9 cellular contexts compared by ENCODE assay signal in genomic region chr11:117172678-117173421, GRCh38. TPM values are rescaled to one million over a fixed set of nuclear protein-coding genes. Genes with fewer than 3 reads are reported as not detected.
DNase-seq lines count a peak whose midpoint lies in the region; ATAC-seq, FAIRE-seq and TF ChIP-seq lines count a peak whose summit lies in the region.
"Had no signal": no experiment of that assay in that cellular context is flagged by ENCODE, and none has a peak within 500 bp of the region (broad histone marks: within the 10 kb centered on the region; RNA-seq: fewer than 3 reads in every experiment).

No MANE protein-coding gene starts in this region.

- H3K27ac ChIP-seq in lower lobe of right lung (peak overlapping the region; percentile 0), tibial artery (peak overlapping the region; percentile 10 to 37), gastroesophageal sphincter (peak overlapping the region in 1 of 4 donors; percentile 1)

- WGBS in gastroesophageal sphincter (ENCODE audit: low coverage in 1 of 2), 2 donors, result 75% methylated on average over 13 of the region's 14 CpGs; no CpG with 5 or more reads in 1 of the 2 donors

- intact Hi-C loops in activated naive CD4-positive, alpha-beta T cell treated with anti-CD3 and anti-CD28 coated beads for 36 hours (cut with micrococcal nuclease), result no loop called here
- intact Hi-C loops in lower lobe of right lung (cut with DNase I) (no loop called here), tibial artery (cut with DNase I; ENCODE audit: low total_unique reads) (no loop called here)

- peak overlapping the region; percentile 41 for H3K27ac Mint-ChIP-seq in activated naive CD4-positive, alpha-beta T cell treated with anti-CD3 and anti-CD28 coated beads, Interleukin-2, amount 50 U/mL, for 24 hours
- H3K27ac Mint-ChIP-seq in activated naive CD4-positive, alpha-beta T cell treated with anti-CD3 and anti-CD28 coated beads for 36 hours, result no peak overlapping the region
- peak overlapping the region; percentile 57 to 83 for H3K27ac Mint-ChIP-seq in effector memory CD8-positive, alpha-beta T cell

- peaks cover 36% of the 10 kb centered on the region for H3K36me3 ChIP-seq in lower lobe of right lung
- peaks cover 20 to 32% (median 22%) of the 10 kb centered on the region in 3 donors for H3K36me3 ChIP-seq in tibial artery
- peaks cover 0 to 43% of the 10 kb centered on the region in 2 donors for H3K36me3 ChIP-seq in gastroesophageal sphincter

- no peak for TF ChIP-seq CTCF in lower lobe of right lung (IDR thresholded peaks at IDR 0.05)
- no peak for TF ChIP-seq CTCF in tibial artery (IDR thresholded peaks at IDR 0.05)
- no peak for TF ChIP-seq CTCF in D721Med (IDR thresholded peaks at IDR 0.05; ENCODE audit: insufficient read depth, missing control alignments)
- no peak for TF ChIP-seq CTCF in gastroesophageal sphincter (IDR thresholded peaks at IDR 0.05)

- TF ChIP-seq POLR2A in gastroesophageal sphincter (IDR thresholded peaks at IDR 0.05), result no peak

- TF ChIP-seq EP300 in gastroesophageal sphincter (IDR thresholded peaks at IDR 0.05), result no peak

- H3K4me3 ChIP-seq in lower lobe of right lung (no peak overlapping the region), tibial artery (no peak overlapping the region), gastroesophageal sphincter (no peak overlapping the region)

- CTCF ChIA-PET in activated naive CD4-positive, alpha-beta T cell treated with anti-CD3 and anti-CD28 coated beads for 36 hours (lab: Charles Lee), result interaction anchor here (0.5 to 1.6 kb wide), 7 partner anchors 8 to 449 kb away, joined by 3 to 8 read pairs (median 3); no protein-coding TSS in a partner anchor

- no peak for FAIRE-seq in D721Med (lab: Jason Lieb, UNC)

- H3K27me3 Mint-ChIP-seq in activated naive CD4-positive, alpha-beta T cell treated with anti-CD3 and anti-CD28 coated beads, Interleukin-2, amount 50 U/mL, for 24 hours, result no peaks in the 10 kb centered on the region
- no peaks in the 10 kb centered on the region for H3K27me3 Mint-ChIP-seq in activated naive CD4-positive, alpha-beta T cell treated with anti-CD3 and anti-CD28 coated beads for 36 hours (ENCODE audit: low read depth)
- no peaks in the 10 kb centered on the region for H3K27me3 Mint-ChIP-seq in effector memory CD8-positive, alpha-beta T cell

- H3K36me3 Mint-ChIP-seq in activated naive CD4-positive, alpha-beta T cell treated with anti-CD3 and anti-CD28 coated beads, Interleukin-2, amount 50 U/mL, for 24 hours, result no peaks in the 10 kb centered on the region
- peaks cover 5% of the 10 kb centered on the region for H3K36me3 Mint-ChIP-seq in activated naive CD4-positive, alpha-beta T cell treated with anti-CD3 and anti-CD28 coated beads for 36 hours (ENCODE audit: low read depth)
- peaks cover 33% of the 10 kb centered on the region for H3K36me3 Mint-ChIP-seq in effector memory CD8-positive, alpha-beta T cell (ENCODE audit: insufficient read depth)

- no peak for ATAC-seq in effector memory CD8-positive, alpha-beta T cell (replicated peaks)
- ATAC-seq in lower lobe of right lung (peak; percentile 46 to 48), gastroesophageal sphincter (no peak)

- no peak for DNase-seq in activated naive CD4-positive, alpha-beta T cell treated with anti-CD3 and anti-CD28 coated beads for 36 hours
- no peak for DNase-seq in effector memory CD8-positive, alpha-beta T cell
- no peak for DNase-seq in lower lobe of right lung
- no peak for DNase-seq in tibial artery
- no peak for DNase-seq in D721Med (ENCODE audit: insufficient read length, low spot score)
- DNase-seq in NCI-H2107 (lab: John Stamatoyannopoulos, UW), result no peak
- DNase-seq: NCI-H1436 had no signal

- no peaks in the 10 kb centered on the region for H3K27me3 ChIP-seq in lower lobe of right lung (ENCODE audit: low read depth)
- H3K27me3 ChIP-seq in tibial artery, result no peaks in the 10 kb centered on the region
- H3K27me3 ChIP-seq in gastroesophageal sphincter, result no peaks in the 10 kb centered on the region

- no peak overlapping the region for H3K4me3 Mint-ChIP-seq in activated naive CD4-positive, alpha-beta T cell treated with anti-CD3 and anti-CD28 coated beads, Interleukin-2, amount 50 U/mL, for 24 hours
- no peak overlapping the region for H3K4me3 Mint-ChIP-seq in activated naive CD4-positive, alpha-beta T cell treated with anti-CD3 and anti-CD28 coated beads for 36 hours
- no peak overlapping the region for H3K4me3 Mint-ChIP-seq in effector memory CD8-positive, alpha-beta T cell

- no peaks in the 10 kb centered on the region for H3K9me3 ChIP-seq in lower lobe of right lung
- no peaks in the 10 kb centered on the region for H3K9me3 ChIP-seq in tibial artery
- H3K9me3 ChIP-seq in gastroesophageal sphincter, result no peaks in the 10 kb centered on the region

- H3K9me3 Mint-ChIP-seq in activated naive CD4-positive, alpha-beta T cell treated with anti-CD3 and anti-CD28 coated beads, Interleukin-2, amount 50 U/mL, for 24 hours, result no peaks in the 10 kb centered on the region
- no peaks in the 10 kb centered on the region for H3K9me3 Mint-ChIP-seq in activated naive CD4-positive, alpha-beta T cell treated with anti-CD3 and anti-CD28 coated beads for 36 hours
- H3K9me3 Mint-ChIP-seq in effector memory CD8-positive, alpha-beta T cell, result no peaks in the 10 kb centered on the region

- peaks cover 19% of the 10 kb centered on the region for H3K4me1 ChIP-seq in lower lobe of right lung
- H3K4me1 ChIP-seq in tibial artery, result peaks cover 0 to 4% (median 3%) of the 10 kb centered on the region in 4 donors
- peaks cover 0 to 42% (median 2%) of the 10 kb centered on the region in 3 donors for H3K4me1 ChIP-seq in gastroesophageal sphincter

- peaks cover 19% of the 10 kb centered on the region for H3K4me1 Mint-ChIP-seq in activated naive CD4-positive, alpha-beta T cell treated with anti-CD3 and anti-CD28 coated beads, Interleukin-2, amount 50 U/mL, for 24 hours
- peaks cover 11% of the 10 kb centered on the region for H3K4me1 Mint-ChIP-seq in activated naive CD4-positive, alpha-beta T cell treated with anti-CD3 and anti-CD28 coated beads for 36 hours (ENCODE audit: low read depth)
- H3K4me1 Mint-ChIP-seq in effector memory CD8-positive, alpha-beta T cell (ENCODE audit: low read depth in 2 of 2), result peaks cover 2 to 6% of the 10 kb centered on the region in 2 donors

RNA-seq across cellular contexts. Expression of gene SIDT2, which starts 5.7 kb away (rescaled TPM):
- 10 to 100 TPM; 23.9 to 25.6 TPM for total RNA-seq in activated naive CD4-positive, alpha-beta T cell treated with anti-CD3 and anti-CD28 coated beads for 36 hours
- total RNA-seq in lower lobe of right lung, result 190 TPM
- total RNA-seq in gastroesophageal sphincter, result 10 to 100 TPM; 15.3 to 50.1 (median 33.6) TPM

RNA-seq across cellular contexts. Expression of gene TAGLN, which starts 26.3 kb away (rescaled TPM):
- 1 to 10 TPM; 2.1 to 2.2 TPM for total RNA-seq in activated naive CD4-positive, alpha-beta T cell treated with anti-CD3 and anti-CD28 coated beads for 36 hours
- 297 TPM for total RNA-seq in lower lobe of right lung
- total RNA-seq in gastroesophageal sphincter, result over 10,000 TPM; 10,394 to 14,194 (median 13,050) TPM

RNA-seq across cellular contexts. Expression of gene PAFAH1B2, which starts 28.8 kb away (rescaled TPM):
- total RNA-seq in activated naive CD4-positive, alpha-beta T cell treated with anti-CD3 and anti-CD28 coated beads for 36 hours, result 10 to 100 TPM; 43.7 to 44.3 TPM
- 78.2 TPM for total RNA-seq in lower lobe of right lung
- 10 to 100 TPM; 50.3 to 82.3 (median 63.2) TPM for total RNA-seq in gastroesophageal sphincter

RNA-seq across cellular contexts. Expression of gene PCSK7, which starts 59.0 kb away (rescaled TPM):
- total RNA-seq in activated naive CD4-positive, alpha-beta T cell treated with anti-CD3 and anti-CD28 coated beads for 36 hours, result 10 to 100 TPM; 97.6 to 97.9 TPM
- total RNA-seq in lower lobe of right lung (50.2 TPM), gastroesophageal sphincter (10 to 100 TPM; 28.9 to 40.5 (median 35.3) TPM)

RNA-seq across cellular contexts. Expression of gene RNF214, which starts 59.6 kb away (rescaled TPM):
- total RNA-seq in activated naive CD4-positive, alpha-beta T cell treated with anti-CD3 and anti-CD28 coated beads for 36 hours, result 10 to 100 TPM; 14.0 to 14.4 TPM
- total RNA-seq in lower lobe of right lung (28.9 TPM), gastroesophageal sphincter (10 to 100 TPM; 14.8 to 21.2 (median 17.4) TPM)

Comparison
In these comparisons a context has a peak if more than half of its experiments do, and no peak if none do; other contexts are left out.
1. ATAC-seq: peak in lower lobe of right lung (2 of 2); none in effector memory CD8-positive, alpha-beta T cell (single experiment) and gastroesophageal sphincter (single experiment).
2. RNA of gene TAGLN, which starts 26.3 kb away (total RNA-seq): 10,394 to 14,194 TPM in gastroesophageal sphincter and 297 TPM in lower lobe of right lung (single experiment); 2.1 to 2.2 TPM in activated naive CD4-positive, alpha-beta T cell treated with anti-CD3 and anti-CD28 coated beads for 36 hours; every median in the first group is over 10 times any median in the second.